ENCODE assay signal across 30 cellular contexts in genomic region chr15:63904042-63904441, GRCh38.
"Had no signal": no experiment of that assay in that cellular context is flagged by ENCODE, and none has a peak within 500 bp of the region (broad histone marks: within the 10 kb centered on the region; RNA-seq: fewer than 3 reads in every experiment).

No MANE protein-coding gene starts in this region.

- H3K27me3 ChIP-seq: left lung, pancreas, right atrium auricular region, right lobe of liver, testis, thyroid gland, transverse colon, upper lobe of left lung, vagina had no signal

- H3K9me3 Mint-ChIP-seq: immature natural killer cell; naive thymus-derived CD8-positive, alpha-beta T cell; nephron; neural crest cell; stimulated activated memory B cell treated with anti-CD40 and anti-IgM and Interleukin-4, amounts not matched to agents 10 μg/mL and 1 μg/mL and 100 μg/mL, for 72 hours; stimulated activated naive CD8-positive, alpha-beta T cell treated with anti-CD3 and anti-CD28 coated beads, Interleukin-15, amount 100 ng/mL, for 72 hours had no signal

- H3K27ac ChIP-seq: left lung, lower lobe of right lung, pancreas, right atrium auricular region, right lobe of liver, testis, thyroid gland, transverse colon, upper lobe of left lung, vagina had no signal

- DNase-seq: hypothalamus; immature natural killer cell; kidney; left colon; left lung; lower lobe of right lung; mammary epithelial cell; mesenchymal stem cell; naive thymus-derived CD8-positive, alpha-beta T cell; nucleus accumbens; pancreas; stimulated activated CD4-positive, alpha-beta T cell treated with anti-CD3 and anti-CD28 coated beads, Interleukin-1b, Interleukin-23, amount 100 ng/mL, for 48 hours; stimulated activated CD4-positive, alpha-beta T cell treated with anti-CD3 and anti-CD28 coated beads, Interleukin-2, amount 100 ng/mL, for 48 hours; stimulated activated CD4-positive, alpha-beta T cell treated with anti-CD3 and anti-CD28 coated beads, Interleukin-4, amount 100 ng/mL, for 4 hours; stimulated activated CD8-positive, alpha-beta memory T cell treated with anti-CD3 and anti-CD28 coated beads, Interleukin-4, amount 100 ng/mL, for 48 hours; stimulated activated naive CD4-positive, alpha-beta T cell treated with Interleukin-2 at 50 U/mL for 16 hours; stimulated activated naive CD8-positive, alpha-beta T cell treated with anti-CD3 and anti-CD28 coated beads, Interleukin-15, amount 100 ng/mL, for 72 hours; testis; thyroid gland; transverse colon; upper lobe of left lung had no signal

- H3K4me3 Mint-ChIP-seq: nephron; neural crest cell; stimulated activated memory B cell treated with anti-CD40 and anti-IgM and Interleukin-4, amounts not matched to agents 10 μg/mL and 1 μg/mL and 100 μg/mL, for 72 hours; stimulated activated naive CD8-positive, alpha-beta T cell treated with anti-CD3 and anti-CD28 coated beads, Interleukin-15, amount 100 ng/mL, for 72 hours had no signal

- H3K27ac Mint-ChIP-seq: progenitor cell of endocrine pancreas; stimulated activated memory B cell treated with anti-CD40 and anti-IgM and Interleukin-4, amounts not matched to agents 10 μg/mL and 1 μg/mL and 100 μg/mL, for 72 hours had no signal

- H3K4me2 ChIP-seq: smooth muscle cell had no signal

- H3K36me3 ChIP-seq: left lung, pancreas, right lobe of liver, transverse colon, vagina had no signal

- H3K36me3 Mint-ChIP-seq: immature natural killer cell; naive thymus-derived CD8-positive, alpha-beta T cell; stimulated activated memory B cell treated with anti-CD40 and anti-IgM and Interleukin-4, amounts not matched to agents 10 μg/mL and 1 μg/mL and 100 μg/mL, for 72 hours had no signal

- FAIRE-seq: islet of Langerhans, kidney, pancreas had no signal

- H3K4me3 ChIP-seq: left lung, lower lobe of right lung, pancreas, right atrium auricular region, right lobe of liver, smooth muscle cell, testis, thyroid gland, transverse colon, upper lobe of left lung, vagina had no signal

- ATAC-seq: left colon; left lung; lower lobe of right lung; naive thymus-derived CD8-positive, alpha-beta T cell; pancreas; right lobe of liver; stimulated activated memory B cell treated with anti-CD40 and anti-IgM and Interleukin-4, amounts not matched to agents 10 μg/mL and 1 μg/mL and 100 μg/mL, for 72 hours; stimulated activated naive CD8-positive, alpha-beta T cell treated with anti-CD3 and anti-CD28 coated beads, Interleukin-15, amount 100 ng/mL, for 72 hours had no signal

- H3K27me3 Mint-ChIP-seq: naive thymus-derived CD8-positive, alpha-beta T cell; stimulated activated memory B cell treated with anti-CD40 and anti-IgM and Interleukin-4, amounts not matched to agents 10 μg/mL and 1 μg/mL and 100 μg/mL, for 72 hours; stimulated activated naive CD8-positive, alpha-beta T cell treated with anti-CD3 and anti-CD28 coated beads, Interleukin-15, amount 100 ng/mL, for 72 hours had no signal

- H3K9me3 ChIP-seq: left lung, lower lobe of right lung, pancreas, right atrium auricular region, right lobe of liver, testis, thyroid gland, transverse colon, upper lobe of left lung, vagina had no signal
